In genomic region chr11:34149786-34150185, GRCh38 we compare ENCODE assay signal across 12 cellular contexts. TPM values are rescaled to one million over a fixed set of nuclear protein-coding genes. Genes with fewer than 3 reads are reported as not detected.
DNase-seq lines count a peak whose midpoint lies in the region; ATAC-seq, FAIRE-seq and TF ChIP-seq lines count a peak whose summit lies in the region.
"Had no signal": no experiment of that assay in that cellular context is flagged by ENCODE, and none has a peak within 500 bp of the region (broad histone marks: within the 10 kb centered on the region; RNA-seq: fewer than 3 reads in every experiment).

No MANE protein-coding gene starts in this region.

- no peaks in the 10 kb centered on the region for H3K79me2 ChIP-seq in astrocyte (ENCODE audit: insufficient read depth, low read length)

- no peaks in the 10 kb centered on the region for H3K27me3 Mint-ChIP-seq in astrocyte (ENCODE audit: low read depth, unreplicated experiment)
- H3K27me3 Mint-ChIP-seq: naive thymus-derived CD8-positive, alpha-beta T cell had no signal

- FAIRE-seq in GM12892 (lab: Jason Lieb, UNC): peak; percentile 50
- no peak for FAIRE-seq in astrocyte (lab: Jason Lieb, UNC)
- FAIRE-seq in frontal cortex (lab: Jason Lieb, UNC): no peak

- H3K9me3 Mint-ChIP-seq in astrocyte (ENCODE audit: unreplicated experiment): peaks cover 2% of the 10 kb centered on the region
- H3K9me3 Mint-ChIP-seq: naive thymus-derived CD8-positive, alpha-beta T cell had no signal

- TF ChIP-seq CTCF in AG04449 (IDR thresholded peaks at IDR 0.05; ENCODE audit: insufficient read depth, low read length, missing control alignments) (peak; percentile 69), astrocyte (IDR thresholded peaks at IDR 0.05; ENCODE audit: insufficient read depth, low read depth, low read length) (peak; percentile 16), kidney epithelial cell (IDR thresholded peaks at IDR 0.05; ENCODE audit: insufficient read depth, low read length, poor library complexity, severe bottlenecking) (peak; percentile 46)

- H3K4me1 ChIP-seq in astrocyte (ENCODE audit: insufficient read depth, low read length): peaks cover 6% of the 10 kb centered on the region

- H3K36me3 Mint-ChIP-seq in astrocyte (ENCODE audit: low read depth, unreplicated experiment): peaks cover 23% of the 10 kb centered on the region

- no peak overlapping the region for H2AFZ ChIP-seq in astrocyte (ENCODE audit: low read depth, low read length)

- H3K4me2 ChIP-seq in astrocyte (ENCODE audit: low read length): no peak overlapping the region

- no peak overlapping the region for H3K9ac ChIP-seq in astrocyte (ENCODE audit: low read length)

- H3K27me3 ChIP-seq in astrocyte (ENCODE audit: insufficient read depth, low read length) (no peaks in the 10 kb centered on the region), kidney epithelial cell (ENCODE audit: control insufficient read depth, insufficient read depth, low read length) (no peaks in the 10 kb centered on the region), MG63 (no peaks in the 10 kb centered on the region)

- H3K4me3 ChIP-seq in AG04449 (ENCODE audit: low read depth, low read length) (no peak overlapping the region), astrocyte (ENCODE audit: insufficient read depth, low read depth, low read length) (no peak overlapping the region), kidney epithelial cell (ENCODE audit: low read depth, low read length) (no peak overlapping the region), MG63 (no peak overlapping the region)

- no peak for ATAC-seq in HG03378 (IDR thresholded peaks at IDR 0.05; ENCODE audit: unreplicated experiment)
- ATAC-seq: naive thymus-derived CD8-positive, alpha-beta T cell had no signal

- DNase-seq in AG04449 (ENCODE audit: low read depth, low spot score) (no peak), GM12892 (ENCODE audit: insufficient read length) (no peak), astrocyte (ENCODE audit: low read depth) (no peak), kidney epithelial cell (ENCODE audit: low read depth) (no peak), MG63 (no peak), middle frontal gyrus (ENCODE audit: extremely low spot score, low spot score) (no peak), frontal cortex (ENCODE audit: low spot score in 2 of 2) (no peak)
- DNase-seq: activated CD4-positive, CD25-positive, alpha-beta regulatory T cell treated with anti-CD3 and anti-CD28 coated beads, Interleukin-2, amount 50 U/mL, for 72 hours; GDM1; NCI-H1694 treated with DMSO at 0.1 percent for 48 hours had no signal

- H4K20me1 ChIP-seq in astrocyte (ENCODE audit: insufficient read depth, low read length): peaks cover 52% of the 10 kb centered on the region

- CTCF ChIA-PET in AG04449 (lab: Yijun Ruan, JAX): interaction anchor here (0.8 to 2.6 kb wide), 10 partner anchors 9 to 342 kb away, joined by 3 to 14 read pairs (median 6); partner anchors contain the start of gene ABTB2

- no peaks in the 10 kb centered on the region for H3K9me3 ChIP-seq in astrocyte (ENCODE audit: insufficient read depth, low read depth, low read length)
- no peaks in the 10 kb centered on the region for H3K9me3 ChIP-seq in MG63

- H3K36me3 ChIP-seq in astrocyte (ENCODE audit: insufficient read depth, low read length) (peaks cover 32% of the 10 kb centered on the region), kidney epithelial cell (ENCODE audit: control insufficient read depth, insufficient read depth, low read length) (peaks cover 6% of the 10 kb centered on the region), MG63 (peaks cover 70% of the 10 kb centered on the region)

- TF ChIP-seq POLR2A in GM12892 (IDR thresholded peaks at IDR 0.05; ENCODE audit: low read depth, low read length): no peak

- peaks cover 7% of the 10 kb centered on the region for H3K4me1 Mint-ChIP-seq in astrocyte (ENCODE audit: low read depth, unreplicated experiment)

- POLR2A ChIA-PET in AG04449 (lab: Yijun Ruan, JAX): interaction anchor here (1.1 kb wide), 1 partner anchor 9 kb away, joined by 3 read pairs; no protein-coding TSS in a partner anchor

- H3K27ac Mint-ChIP-seq in astrocyte (ENCODE audit: unreplicated experiment): no peak overlapping the region
- H3K27ac Mint-ChIP-seq: naive thymus-derived CD8-positive, alpha-beta T cell had no signal

- H3K4me3 Mint-ChIP-seq in astrocyte (ENCODE audit: unreplicated experiment): no peak overlapping the region
- H3K4me3 Mint-ChIP-seq: naive thymus-derived CD8-positive, alpha-beta T cell had no signal

- no peak overlapping the region for H3K27ac ChIP-seq in astrocyte (ENCODE audit: low read depth, low read length)

RNA-seq across cellular contexts. Expression of gene NAT10, which starts 44.4 kb away (rescaled TPM):
- polyA plus RNA-seq in GM12892 (2012; ENCODE audit: missing spikeins): 49.8 TPM
- total RNA-seq in astrocyte (31.9 and 32.2 TPM in 2 replicates), kidney epithelial cell (21.7 and 23.5 TPM in 2 replicates), frontal cortex (14.7 TPM)
- 52.1 and 96.3 TPM in 2 replicates for total RNA-seq in MG63 (2014; rRNA removed; shearing (Covaris generic); ENCODE audit: low replicate concordance)

Comparison
In these comparisons a context has a peak if more than half of its experiments do, and no peak if none do; other contexts are left out.
1. CTCF ChIP-seq: peak in every context shown above with its lines; median percentile 69 in AG04449; 46 in kidney epithelial cell; 16 in astrocyte.